Comparison of ENCODE assay signal across 21 cellular contexts in the genomic region with DNA sequence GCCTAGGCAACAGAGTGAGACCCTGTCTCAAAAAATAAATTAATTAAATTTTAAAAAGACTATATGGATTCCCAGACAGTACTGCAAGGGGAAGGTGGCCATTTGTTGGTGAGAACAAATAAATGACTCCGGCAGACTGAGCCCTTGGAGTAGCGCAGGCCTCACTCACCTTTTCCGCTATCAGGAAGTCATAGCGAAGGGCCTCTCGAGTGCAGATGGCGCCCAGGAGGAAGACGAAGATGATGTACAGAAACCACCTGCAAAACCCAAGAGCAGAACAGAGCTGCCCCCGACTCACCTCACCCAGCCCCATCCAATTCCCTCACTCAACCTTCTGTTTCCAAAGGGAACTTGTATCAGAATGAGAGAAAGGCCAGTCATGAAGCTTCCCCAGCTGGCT.
DNase-seq lines count a peak whose midpoint lies in the region; ATAC-seq, FAIRE-seq and TF ChIP-seq lines count a peak whose summit lies in the region.
"Had no signal": no experiment of that assay in that cellular context is flagged by ENCODE, and none has a peak within 500 bp of the region (broad histone marks: within the 10 kb centered on the region; RNA-seq: fewer than 3 reads in every experiment).

No MANE protein-coding gene starts in this region.

- SMC1A ChIA-PET in GM12878 (lab: Charles Lee; ENCODE audit: uncharacterized antibody, unreplicated experiment): interaction anchor here (1.6 to 9.0 kb wide), 5 partner anchors 10 to 185 kb away, joined by 4 to 127 read pairs (median 32); no protein-coding TSS in a partner anchor

- no peak for FAIRE-seq in GM12878 (lab: Jason Lieb, UNC)
- FAIRE-seq: GM12892 had no signal

- peaks cover 3% of the 10 kb centered on the region; the same call in 2 of the 3 replicates for H3K9me3 ChIP-seq in GM12878 (replicated peaks; ENCODE audit: control insufficient read depth, insufficient read depth, low read length)
- no peaks in the 10 kb centered on the region for H3K9me3 ChIP-seq in thyroid gland

- H3K27me3 ChIP-seq in GM12878 (replicated peaks in 1 of 2; ENCODE audit: control insufficient read depth in 2 of 2, insufficient read depth in 2 of 2, low read length in 1 of 2) (no peaks in the 10 kb centered on the region), thyroid gland (no peaks in the 10 kb centered on the region)

- H3K9me3 Mint-ChIP-seq in naive thymus-derived CD8-positive, alpha-beta T cell: no peaks in the 10 kb centered on the region

- no peak overlapping the region for H3K4me2 ChIP-seq in GM12878 (ENCODE audit: control insufficient read depth, insufficient read depth)
- H3K4me2 ChIP-seq: PC-9 had no signal

- no peaks in the 10 kb centered on the region for H4K20me1 ChIP-seq in GM12878 (ENCODE audit: control insufficient read depth, insufficient read depth)
- H4K20me1 ChIP-seq: BLaER1 treated with 17β-estradiol and CSF1 and Interleukin-3, amounts not matched to agents 10 nM and 100 nM had no signal

- H3K4me3 ChIP-seq in GM12878 (no peak overlapping the region), thyroid gland (replicated peaks in 1 of 3) (no peak overlapping the region)
- H3K4me3 ChIP-seq: BLaER1 treated with 17β-estradiol and CSF1 and Interleukin-3, amounts not matched to agents 10 nM and 100 nM; PC-9 had no signal

- no peaks in the 10 kb centered on the region for H3K27me3 Mint-ChIP-seq in naive thymus-derived CD8-positive, alpha-beta T cell

- in situ Hi-C loops in GM12878 (cut with MboI): no loop called here
- in situ Hi-C loops in ACHN (cut with HindIII; ENCODE audit: low pct_ligation_motif_present, low pct_unique_long_range_greater_than_20kb, low sequenced_read_pairs): no loop called here

- ATAC-seq in left cardiac atrium (no peak), GM12878 (no peak)
- ATAC-seq in naive thymus-derived CD8-positive, alpha-beta T cell: no peak
- ATAC-seq: Right ventricle myocardium inferior had no signal

- H3K9ac ChIP-seq in GM12878 (ENCODE audit: control insufficient read depth, insufficient read depth, low read length): no peak overlapping the region

- H2AFZ ChIP-seq in GM12878 (ENCODE audit: control insufficient read depth, low read depth, low read length): no peak overlapping the region
- H2AFZ ChIP-seq: PC-9 had no signal

- H3K27ac ChIP-seq in GM12878 (ENCODE audit: control insufficient read depth, insufficient read depth) (peak overlapping the region; percentile 97), thyroid gland (peak overlapping the region; percentile 85 to 94 (median 92))
- H3K27ac ChIP-seq: PC-9 had no signal

- peak overlapping the region in 6 of 10 donors; percentile 38 to 90 (median 63) for H3K27ac Mint-ChIP-seq in naive thymus-derived CD8-positive, alpha-beta T cell

- H3K4me3 Mint-ChIP-seq in naive thymus-derived CD8-positive, alpha-beta T cell: peak overlapping the region in 5 of 10 donors; percentile 19 to 52 (median 45)

- 97% methylated on average over 8 of the region's 8 CpGs for WGBS in GM12878 (ENCODE audit: insufficient coverage, insufficient replicate concordance, low lambda C conversion rate, missing lambda C conversion rate)
- 94 to 97% methylated on average over 8 of the region's 8 CpGs for WGBS in thyroid gland, 2 donors

- POLR2A ChIA-PET in GM12878 (lab: Charles Lee): interaction anchor here (0.5 to 6.1 kb wide), 3 partner anchors 10 to 64 kb away, joined by 3 to 45 read pairs (median 9); no protein-coding TSS in a partner anchor
- POLR2A ChIA-PET in naive thymus-derived CD8-positive, alpha-beta T cell (lab: Charles Lee): interaction anchor here (0.6 kb wide), 1 partner anchor 9 kb away, joined by 3 read pairs; no protein-coding TSS in a partner anchor

- BruUV-seq in GM12878 (replicated peaks; lab: Mats Ljungman, UMichigan): no TSS peak

- no peak for TF ChIP-seq RAD21 in GM12878 (IDR thresholded peaks at IDR 0.05; ENCODE audit: insufficient read depth, low read depth, low read length)

- H3K79me2 ChIP-seq in GM12878 (ENCODE audit: control insufficient read depth, insufficient read depth, low read length): peaks cover 9% of the 10 kb centered on the region

- DNase-seq in cardiac septum (ENCODE audit: low spot score) (peak; percentile 35), left cardiac atrium (no peak), GM12878 (ENCODE audit: low read depth, low spot score) (no peak), thyroid gland (no peak), ACHN (no peak), NCI-H1930 (lab: John Stamatoyannopoulos, UW) (no peak), kidney glomerular epithelial cell (lab: John Stamatoyannopoulos, UW) (no peak)
- DNase-seq in naive thymus-derived CD8-positive, alpha-beta T cell: no peak
- DNase-seq: DMS 273 treated with DMSO at 0.1 percent for 48 hours, GF-D8, GOT3, KBM-7, NCI-H1048, NCI-H1436 treated with DMSO at 0.1 percent for 48 hours, NCI-H2081, NCI-H510A, NCI-H774, PC-9 had no signal

- RAD21 ChIA-PET in GM12878 (lab: Charles Lee; ENCODE audit: unreplicated experiment): interaction anchor here (0.9 to 6.1 kb wide), 5 partner anchors 10 to 123 kb away, joined by 3 to 106 read pairs (median 49); no protein-coding TSS in a partner anchor

- H3K36me3 Mint-ChIP-seq in naive thymus-derived CD8-positive, alpha-beta T cell: peaks cover 0 to 1% (median 0%) of the 10 kb centered on the region in 3 donors

- TF ChIP-seq CTCF in GM12878 (IDR thresholded peaks at IDR 0.05 in 2 of 3, conservative IDR thresholded peaks at IDR 0.05 in 1 of 3; ENCODE audit: control insufficient read depth in 2 of 3, extremely low read depth in 1 of 3, insufficient read depth in 1 of 3, low read depth in 3 of 3, low read length in 3 of 3) (no peak), thyroid gland (IDR thresholded peaks at IDR 0.05) (no peak)

- H3K36me3 ChIP-seq in GM12878 (ENCODE audit: control insufficient read depth in 2 of 2, insufficient read depth in 2 of 2, low read length in 1 of 2) (no peaks in the 10 kb centered on the region), thyroid gland (no peaks in the 10 kb centered on the region)
- H3K36me3 ChIP-seq: BLaER1 treated with 17β-estradiol and CSF1 and Interleukin-3, amounts not matched to agents 10 nM and 100 nM had no signal

- H3K4me1 Mint-ChIP-seq in naive thymus-derived CD8-positive, alpha-beta T cell: peaks cover 27 to 60% (median 54%) of the 10 kb centered on the region in 4 donors

- TF ChIP-seq EP300 in GM12878 (IDR thresholded peaks at IDR 0.05; ENCODE audit: borderline replicate concordance in 1 of 2, control insufficient read depth in 1 of 2, low read depth in 2 of 2, low read length in 2 of 2): no peak

- CTCF ChIA-PET in GM12878 (lab: Yijun Ruan, JAX): interaction anchor here (0.9 to 5.2 kb wide), 6 partner anchors 10 to 45 kb away, joined by 3 to 42 read pairs (median 4); no protein-coding TSS in a partner anchor

- TF ChIP-seq POLR2A in GM12878 (IDR thresholded peaks at IDR 0.05; ENCODE audit: low read depth, low read length) (no peak), thyroid gland (IDR thresholded peaks at IDR 0.05) (no peak)

- intact Hi-C loops in cardiac septum (cut with DNase I): no loop called here
- intact Hi-C loops in left cardiac atrium (cut with DNase I): no loop called here
- intact Hi-C loops in GM12878 (cut with micrococcal nuclease; ENCODE audit: unreplicated experiment): no loop called here
- intact Hi-C loops in thyroid gland (cut with DNase I): no loop called here

- peaks cover 78% of the 10 kb centered on the region for H3K4me1 ChIP-seq in GM12878 (ENCODE audit: control insufficient read depth, insufficient read depth, low read length)
- H3K4me1 ChIP-seq in thyroid gland: peaks cover 61 to 81% of the 10 kb centered on the region in 2 donors

TF ChIP-seq in GM12878, 131 proteins besides CTCF, POLR2A, EP300 and RAD21 (continues in another document):
- no peak for TF ChIP-seq NBN (IDR thresholded peaks at IDR 0.05)
- TF ChIP-seq CBX5 (IDR thresholded peaks at IDR 0.05; ENCODE audit: low read depth): no peak
- TF ChIP-seq, protein P1, sequence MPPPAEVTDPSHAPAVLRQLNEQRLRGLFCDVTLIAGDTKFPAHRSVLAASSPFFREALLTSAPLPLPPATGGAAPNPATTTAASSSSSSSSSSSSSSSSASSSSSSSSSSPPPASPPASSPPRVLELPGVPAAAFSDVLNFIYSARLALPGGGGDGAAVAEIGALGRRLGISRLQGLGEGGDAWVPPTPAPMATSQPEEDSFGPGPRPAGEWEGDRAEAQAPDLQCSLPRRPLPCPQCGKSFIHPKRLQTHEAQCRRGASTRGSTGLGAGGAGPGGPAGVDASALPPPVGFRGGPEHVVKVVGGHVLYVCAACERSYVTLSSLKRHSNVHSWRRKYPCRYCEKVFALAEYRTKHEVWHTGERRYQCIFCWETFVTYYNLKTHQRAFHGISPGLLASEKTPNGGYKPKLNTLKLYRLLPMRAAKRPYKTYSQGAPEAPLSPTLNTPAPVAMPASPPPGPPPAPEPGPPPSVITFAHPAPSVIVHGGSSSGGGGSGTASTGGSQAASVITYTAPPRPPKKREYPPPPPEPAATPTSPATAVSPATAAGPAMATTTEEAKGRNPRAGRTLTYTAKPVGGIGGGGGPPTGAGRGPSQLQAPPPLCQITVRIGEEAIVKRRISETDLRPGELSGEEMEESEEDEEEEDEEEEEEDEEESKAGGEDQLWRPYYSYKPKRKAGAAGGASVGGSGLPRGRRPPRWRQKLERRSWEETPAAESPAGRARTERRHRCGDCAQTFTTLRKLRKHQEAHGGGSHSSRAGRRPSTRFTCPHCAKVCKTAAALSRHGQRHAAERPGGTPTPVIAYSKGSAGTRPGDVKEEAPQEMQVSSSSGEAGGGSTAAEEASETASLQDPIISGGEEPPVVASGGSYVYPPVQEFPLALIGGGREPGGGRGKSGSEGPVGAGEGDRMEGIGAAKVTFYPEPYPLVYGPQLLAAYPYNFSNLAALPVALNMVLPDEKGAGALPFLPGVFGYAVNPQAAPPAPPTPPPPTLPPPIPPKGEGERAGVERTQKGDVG (CRISPR knock-in tag; IDR thresholded peaks at IDR 0.05): no peak
- TF ChIP-seq BHLHE40 (IDR thresholded peaks at IDR 0.05; ENCODE audit: borderline replicate concordance in 1 of 2, low read depth in 2 of 2, low read length in 1 of 2): no peak
- TF ChIP-seq CHD1 (IDR thresholded peaks at IDR 0.05; ENCODE audit: low read depth, low read length): no peak
- no peak for TF ChIP-seq CREM (IDR thresholded peaks at IDR 0.05; ENCODE audit: low read depth)
